ENCODE assay signal across 19 cellular contexts in the genomic region with DNA sequence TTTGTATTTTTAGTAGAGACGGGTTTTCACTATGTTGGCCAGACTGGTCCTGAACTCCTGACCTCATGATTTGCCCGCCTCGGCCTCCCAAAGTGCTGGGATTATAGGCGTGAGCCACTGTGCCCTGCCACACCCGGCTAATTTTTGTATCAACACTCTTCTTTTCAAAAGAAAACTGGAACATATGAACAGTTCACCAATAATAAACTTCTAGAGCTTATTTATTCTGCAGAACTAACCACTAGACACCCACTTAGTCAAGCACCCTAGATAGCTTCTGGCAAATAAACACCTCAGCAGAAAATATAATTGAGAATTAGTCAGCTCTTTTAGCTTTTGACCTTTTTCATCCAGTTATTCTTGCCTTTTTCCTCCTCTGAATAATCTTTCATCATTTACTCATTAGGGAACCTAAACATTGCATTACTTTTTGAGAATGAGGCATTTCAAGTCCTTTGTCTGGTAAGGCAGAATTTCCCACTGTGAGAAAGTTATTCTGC.
"Had no signal": no experiment of that assay in that cellular context is flagged by ENCODE, and none has a peak within 500 bp of the region (broad histone marks: within the 10 kb centered on the region; RNA-seq: fewer than 3 reads in every experiment).

No MANE protein-coding gene starts in this region.

- ATAC-seq: natural killer cell had no signal

- H3K36me3 ChIP-seq: breast epithelium, tibial nerve had no signal

- H3K27me3 ChIP-seq: breast epithelium, tibial nerve had no signal

- H3K4me1 ChIP-seq: breast epithelium, tibial nerve had no signal

- FAIRE-seq: kidney, urothelium cell line had no signal

- DNase-seq: activated CD4-positive, alpha-beta T cell treated with anti-CD3 and anti-CD28 coated beads for 1 hour; activated CD8-positive, alpha-beta memory T cell treated with anti-CD3 and anti-CD28 coated beads for 24 hours; activated CD8-positive, alpha-beta memory T cell treated with anti-CD3 and anti-CD28 coated beads, Interleukin-2, amount 50 U/mL, for 4 hours; activated naive CD4-positive, alpha-beta T cell; activated naive CD8-positive, alpha-beta T cell treated with anti-CD3 and anti-CD28 coated beads, Interleukin-2, amount 10 ng/mL, durations not matched to agents 7 days and 5 days; activated T-cell treated with anti-CD3 and anti-CD28 coated beads, Interleukin-2, amount 50 U/mL, for 24 hours; amniotic stem cell; cerebellar nuclear complex; kidney; midbrain; natural killer cell; retina; stimulated activated CD4-positive, alpha-beta T cell treated with anti-CD3 and anti-CD28 coated beads, Interleukin-4, amount 100 ng/mL, for 24 hours; substantia nigra; T-helper 1 cell had no signal

- H3K4me3 ChIP-seq: breast epithelium, coronary artery, tibial nerve had no signal

- H3K27ac ChIP-seq: breast epithelium, coronary artery, tibial nerve had no signal

- H3K9me3 ChIP-seq: breast epithelium, tibial nerve had no signal
